Comparison of ENCODE assay signal across 17 cellular contexts in the genomic region with DNA sequence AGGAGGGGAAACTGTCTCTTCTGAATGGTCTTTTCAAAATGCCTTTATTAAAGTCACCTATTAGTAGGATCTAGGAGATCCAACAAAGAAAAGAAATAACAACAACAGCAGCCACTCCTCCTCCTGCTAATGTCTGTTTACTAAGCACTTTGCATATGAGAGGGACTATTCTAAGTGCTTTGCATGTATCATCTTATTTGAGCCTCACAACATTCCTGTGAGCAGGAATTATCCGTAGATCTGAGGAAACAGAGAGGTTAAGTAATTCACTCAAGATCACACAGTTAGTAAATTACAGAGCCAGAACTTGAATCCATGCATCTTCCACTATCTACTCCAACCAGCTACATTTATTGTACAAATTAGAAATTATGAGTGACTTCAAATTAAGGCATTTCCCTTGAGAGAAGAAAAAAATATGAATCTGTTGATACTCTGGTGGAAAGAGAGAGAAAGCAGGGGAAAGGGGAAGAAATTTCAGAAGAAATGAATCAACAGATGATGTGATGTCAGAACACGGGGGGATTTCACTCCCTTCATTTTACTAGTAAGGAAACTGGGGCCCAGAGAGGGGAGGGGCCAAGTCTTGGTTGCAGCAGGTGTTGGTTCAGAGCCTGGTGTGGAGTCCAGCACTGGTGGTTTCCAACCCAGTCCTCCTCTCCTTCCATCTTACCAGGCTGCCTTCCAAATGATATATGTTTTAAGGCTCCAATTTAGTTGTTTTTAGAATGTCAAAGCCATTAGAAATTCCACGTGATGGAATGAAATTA. TPM values are rescaled to one million over a fixed set of nuclear protein-coding genes. Genes with fewer than 3 reads are reported as not detected.
A peak's percentile ranks its signal among the peaks of the same experiment; 100 is the strongest.
DNase-seq lines count a peak whose midpoint lies in the region; ATAC-seq and TF ChIP-seq lines count a peak whose summit lies in the region.
"Had no signal": no experiment of that assay in that cellular context is flagged by ENCODE, and none has a peak within 500 bp of the region (broad histone marks: within the 10 kb centered on the region; RNA-seq: fewer than 3 reads in every experiment).

No MANE protein-coding gene starts in this region.

- H3K79me2 ChIP-seq in Karpas-422 (ENCODE audit: low read length): no peaks in the 10 kb centered on the region

- no peaks in the 10 kb centered on the region for H3K27me3 ChIP-seq in Karpas-422 (ENCODE audit: low read length)
- H3K27me3 ChIP-seq: body of pancreas, heart left ventricle had no signal

- H3K27ac Mint-ChIP-seq in activated naive CD8-positive, alpha-beta T cell treated with anti-CD3 and anti-CD28 coated beads, Interleukin-2, amount 50 U/mL, for 24 hours: peak overlapping the region; percentile 16
- H3K27ac Mint-ChIP-seq in activated naive CD8-positive, alpha-beta T cell treated with anti-CD3 and anti-CD28 coated beads for 36 hours: no peak overlapping the region
- H3K27ac Mint-ChIP-seq in WTC11: peak overlapping the region; percentile 98
- H3K27ac Mint-ChIP-seq in T-cell: no peak overlapping the region
- H3K27ac Mint-ChIP-seq: activated B cell treated with CpG ODN at 0.5 μM for 24 hours; activated CD8-positive, alpha-beta memory T cell treated with anti-CD3 and anti-CD28 coated beads, Interleukin-2, amount 10 ng/mL, durations not matched to agents 7 days and 5 days; nephron progenitor cell had no signal

- H3K27me3 Mint-ChIP-seq in activated naive CD8-positive, alpha-beta T cell treated with anti-CD3 and anti-CD28 coated beads, Interleukin-2, amount 50 U/mL, for 24 hours: peaks cover 15% of the 10 kb centered on the region
- peaks cover 6% of the 10 kb centered on the region for H3K27me3 Mint-ChIP-seq in activated naive CD8-positive, alpha-beta T cell treated with anti-CD3 and anti-CD28 coated beads for 36 hours
- H3K27me3 Mint-ChIP-seq in WTC11 (ENCODE audit: low read depth): peaks cover 6% of the 10 kb centered on the region
- peaks cover 21% of the 10 kb centered on the region in 2 donors for H3K27me3 Mint-ChIP-seq in T-cell

- ATAC-seq in activated naive CD8-positive, alpha-beta T cell treated with anti-CD3 and anti-CD28 coated beads, Interleukin-2, amount 50 U/mL, for 24 hours: peak; percentile 46
- ATAC-seq in WTC11 (peak; percentile 86), T-cell (replicated peaks in 1 of 4) (no peak)
- ATAC-seq: activated CD8-positive, alpha-beta memory T cell treated with anti-CD3 and anti-CD28 coated beads, Interleukin-2, amount 10 ng/mL, durations not matched to agents 7 days and 5 days; body of pancreas; heart left ventricle; Panc1 had no signal

- peak overlapping the region; percentile 42 for H3K9ac ChIP-seq in Karpas-422 (ENCODE audit: low read length)

- peaks cover 5% of the 10 kb centered on the region; the same call in 1 of the 2 replicates for H3K9me3 ChIP-seq in Karpas-422 (ENCODE audit: low read length)

- H3K36me3 Mint-ChIP-seq in activated naive CD8-positive, alpha-beta T cell treated with anti-CD3 and anti-CD28 coated beads, Interleukin-2, amount 50 U/mL, for 24 hours (ENCODE audit: low read depth): no peaks in the 10 kb centered on the region
- H3K36me3 Mint-ChIP-seq in activated naive CD8-positive, alpha-beta T cell treated with anti-CD3 and anti-CD28 coated beads for 36 hours: no peaks in the 10 kb centered on the region
- peaks cover 8% of the 10 kb centered on the region; the same call in 1 of the 2 replicates for H3K36me3 Mint-ChIP-seq in WTC11
- peaks cover 5% of the 10 kb centered on the region for H3K36me3 Mint-ChIP-seq in T-cell

- POLR2A ChIA-PET in WTC11 (lab: Charles Lee) (no interaction called here), T-cell (lab: Charles Lee) (no interaction called here)

- H3K4me3 Mint-ChIP-seq in activated naive CD8-positive, alpha-beta T cell treated with anti-CD3 and anti-CD28 coated beads, Interleukin-2, amount 50 U/mL, for 24 hours: no peak overlapping the region
- H3K4me3 Mint-ChIP-seq in activated naive CD8-positive, alpha-beta T cell treated with anti-CD3 and anti-CD28 coated beads for 36 hours: no peak overlapping the region
- peak overlapping the region; percentile 51 for H3K4me3 Mint-ChIP-seq in WTC11
- no peak overlapping the region for H3K4me3 Mint-ChIP-seq in T-cell
- H3K4me3 Mint-ChIP-seq: activated B cell treated with CpG ODN at 0.5 μM for 24 hours; activated CD8-positive, alpha-beta memory T cell treated with anti-CD3 and anti-CD28 coated beads, Interleukin-2, amount 10 ng/mL, durations not matched to agents 7 days and 5 days; nephron progenitor cell had no signal

- H3K4me3 ChIP-seq in Karpas-422 (ENCODE audit: low read length): peak overlapping the region; percentile 43
- H3K4me3 ChIP-seq: body of pancreas, heart left ventricle had no signal

- H3K4me1 ChIP-seq in Karpas-422 (ENCODE audit: low read length): peaks cover 32% of the 10 kb centered on the region
- H3K4me1 ChIP-seq: body of pancreas, heart left ventricle had no signal

- CTCF ChIA-PET in WTC11 (lab: Charles Lee) (no interaction called here), T-cell (lab: Charles Lee) (no interaction called here)

- peaks cover 8% of the 10 kb centered on the region for H3K9me3 Mint-ChIP-seq in activated naive CD8-positive, alpha-beta T cell treated with anti-CD3 and anti-CD28 coated beads, Interleukin-2, amount 50 U/mL, for 24 hours
- peaks cover 12% of the 10 kb centered on the region for H3K9me3 Mint-ChIP-seq in activated naive CD8-positive, alpha-beta T cell treated with anti-CD3 and anti-CD28 coated beads for 36 hours
- H3K9me3 Mint-ChIP-seq in WTC11: peaks cover 8% of the 10 kb centered on the region
- H3K9me3 Mint-ChIP-seq in T-cell: peaks cover 11 to 16% (median 11%) of the 10 kb centered on the region in 3 donors

- peak; percentile 4 for DNase-seq in activated naive CD8-positive, alpha-beta T cell treated with anti-CD3 and anti-CD28 coated beads, Interleukin-2, amount 50 U/mL, for 24 hours
- no peak for DNase-seq in activated naive CD8-positive, alpha-beta T cell treated with anti-CD3 and anti-CD28 coated beads for 36 hours
- DNase-seq in Karpas-422 (peak; percentile 46), WTC11 (ENCODE audit: low spot score) (no peak), NCI-H524 treated with DMSO at 0.1 percent for 48 hours (lab: John Stamatoyannopoulos, UW) (no peak), T-cell (no peak), Kasumi-1 (lab: John Stamatoyannopoulos, UW) (no peak)
- DNase-seq in NK-92 treated with Interleukin-12 subunit alpha and Interleukin-12 subunit beta, amount 100 ng/mL, for 24 hours (lab: John Stamatoyannopoulos, UW): no peak
- DNase-seq: activated B cell treated with CpG ODN at 0.5 μM for 24 hours; activated CD8-positive, alpha-beta memory T cell treated with anti-CD3 and anti-CD28 coated beads, Interleukin-2, amount 10 ng/mL, durations not matched to agents 7 days and 5 days; activated effector memory CD4-positive, alpha-beta T cell treated with anti-CD3 and anti-CD28 coated beads, Interleukin-2, amount 50 U/mL, for 16 hours; body of pancreas; heart left ventricle; mesenchymal stem cell; nephron progenitor cell; stimulated activated CD4-positive, alpha-beta T cell treated with anti-CD3 and anti-CD28 coated beads, Interleukin-15, amount 100 ng/mL, for 24 hours had no signal

- H4K20me1 ChIP-seq in Karpas-422 (ENCODE audit: insufficient read depth, low read depth, low read length): no peaks in the 10 kb centered on the region

- H2AFZ ChIP-seq in Karpas-422 (ENCODE audit: low read length): peak overlapping the region; percentile 61

- no peaks in the 10 kb centered on the region for H3K9me2 ChIP-seq in Karpas-422 (replicated peaks; ENCODE audit: insufficient read depth, low read length)

- no peak for TF ChIP-seq CTCF in WTC11 (IDR thresholded peaks at IDR 0.05)

- H3K4me2 ChIP-seq in Karpas-422 (ENCODE audit: low read depth, low read length, poor library complexity, severe bottlenecking): peak overlapping the region; percentile 54

- H3K4me1 Mint-ChIP-seq in activated naive CD8-positive, alpha-beta T cell treated with anti-CD3 and anti-CD28 coated beads, Interleukin-2, amount 50 U/mL, for 24 hours: peaks cover 21% of the 10 kb centered on the region
- peaks cover 6% of the 10 kb centered on the region for H3K4me1 Mint-ChIP-seq in activated naive CD8-positive, alpha-beta T cell treated with anti-CD3 and anti-CD28 coated beads for 36 hours
- H3K4me1 Mint-ChIP-seq in WTC11: peaks cover 44% of the 10 kb centered on the region
- peaks cover 0 to 4% (median 0%) of the 10 kb centered on the region in 3 donors for H3K4me1 Mint-ChIP-seq in T-cell

- H3K36me3 ChIP-seq in Karpas-422 (ENCODE audit: insufficient read depth, low read length): no peaks in the 10 kb centered on the region; the same call in 1 of the 2 replicates
- H3K36me3 ChIP-seq: heart left ventricle had no signal

- H3K27ac ChIP-seq in Karpas-422 (ENCODE audit: low read length): peak overlapping the region; percentile 91
- H3K27ac ChIP-seq: body of pancreas, heart left ventricle had no signal

TF ChIP-seq in WTC11, 78 proteins besides CTCF, POLR2A, EP300 and RAD21 (continues in another document):
- TF ChIP-seq, protein P1, sequence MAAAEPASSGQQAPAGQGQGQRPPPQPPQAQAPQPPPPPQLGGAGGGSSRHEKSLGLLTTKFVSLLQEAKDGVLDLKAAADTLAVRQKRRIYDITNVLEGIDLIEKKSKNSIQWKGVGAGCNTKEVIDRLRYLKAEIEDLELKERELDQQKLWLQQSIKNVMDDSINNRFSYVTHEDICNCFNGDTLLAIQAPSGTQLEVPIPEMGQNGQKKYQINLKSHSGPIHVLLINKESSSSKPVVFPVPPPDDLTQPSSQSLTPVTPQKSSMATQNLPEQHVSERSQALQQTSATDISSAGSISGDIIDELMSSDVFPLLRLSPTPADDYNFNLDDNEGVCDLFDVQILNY (CRISPR knock-in tag; IDR thresholded peaks at IDR 0.05): no peak
- TF ChIP-seq EMX1 (CRISPR knock-in tag; IDR thresholded peaks at IDR 0.05) (no peak), CREM (CRISPR knock-in tag; IDR thresholded peaks at IDR 0.05) (no peak)
- TF ChIP-seq, protein P2, sequence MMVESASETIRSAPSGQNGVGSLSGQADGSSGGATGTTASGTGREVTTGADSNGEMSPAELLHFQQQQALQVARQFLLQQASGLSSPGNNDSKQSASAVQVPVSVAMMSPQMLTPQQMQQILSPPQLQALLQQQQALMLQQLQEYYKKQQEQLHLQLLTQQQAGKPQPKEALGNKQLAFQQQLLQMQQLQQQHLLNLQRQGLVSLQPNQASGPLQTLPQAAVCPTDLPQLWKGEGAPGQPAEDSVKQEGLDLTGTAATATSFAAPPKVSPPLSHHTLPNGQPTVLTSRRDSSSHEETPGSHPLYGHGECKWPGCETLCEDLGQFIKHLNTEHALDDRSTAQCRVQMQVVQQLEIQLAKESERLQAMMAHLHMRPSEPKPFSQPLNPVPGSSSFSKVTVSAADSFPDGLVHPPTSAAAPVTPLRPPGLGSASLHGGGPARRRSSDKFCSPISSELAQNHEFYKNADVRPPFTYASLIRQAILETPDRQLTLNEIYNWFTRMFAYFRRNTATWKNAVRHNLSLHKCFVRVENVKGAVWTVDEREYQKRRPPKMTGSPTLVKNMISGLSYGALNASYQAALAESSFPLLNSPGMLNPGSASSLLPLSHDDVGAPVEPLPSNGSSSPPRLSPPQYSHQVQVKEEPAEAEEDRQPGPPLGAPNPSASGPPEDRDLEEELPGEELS (CRISPR knock-in tag; IDR thresholded peaks at IDR 0.05): peak; percentile 95; the same call in 1 of the 2 replicates

RNA-seq across cellular contexts. Expression of gene TSN, which starts 49.7 kb away (rescaled TPM):
- total RNA-seq in activated naive CD8-positive, alpha-beta T cell treated with anti-CD3 and anti-CD28 coated beads for 36 hours: 10 to 100 TPM; 94.8 to 99.5 TPM
- total RNA-seq in Karpas-422 (2014; rRNA removed; shearing (Covaris generic); ENCODE audit: low replicate concordance): 43.6 and 45.4 TPM in 2 replicates
- total RNA-seq in WTC11 (2021) (68.5 to 87.3 TPM (median 77.1 TPM) in 3 replicates), T-cell (10 to 100 TPM; 45.3 to 58.1 (median 48.4) TPM)

Comparison
In these comparisons a context has a peak if more than half of its experiments do, and no peak if none do; other contexts are left out.
1. DNase-seq: peak in activated naive CD8-positive, alpha-beta T cell treated with anti-CD3 and anti-CD28 coated beads, Interleukin-2, amount 50 U/mL, for 24 hours (single experiment) and Karpas-422 (single experiment); none in activated naive CD8-positive, alpha-beta T cell treated with anti-CD3 and anti-CD28 coated beads for 36 hours (single experiment), WTC11 (single experiment), NCI-H524 treated with DMSO at 0.1 percent for 48 hours (single experiment), NK-92 treated with Interleukin-12 subunit alpha and Interleukin-12 subunit beta, amount 100 ng/mL, for 24 hours (single experiment), T-cell (0 of 34) and Kasumi-1 (0 of 2).
2. H3K27ac Mint-ChIP-seq: peak in activated naive CD8-positive, alpha-beta T cell treated with anti-CD3 and anti-CD28 coated beads, Interleukin-2, amount 50 U/mL, for 24 hours (single experiment) and WTC11 (single experiment); none in activated naive CD8-positive, alpha-beta T cell treated with anti-CD3 and anti-CD28 coated beads for 36 hours (single experiment) and T-cell (0 of 2).
3. ATAC-seq: peak in activated naive CD8-positive, alpha-beta T cell treated with anti-CD3 and anti-CD28 coated beads, Interleukin-2, amount 50 U/mL, for 24 hours (single experiment) and WTC11 (single experiment); none in T-cell (0 of 4).